Comparison of ENCODE assay signal across 10 cellular contexts in genomic region chr13:42478531-42479156, GRCh38.
DNase-seq lines count a peak whose midpoint lies in the region; ATAC-seq, FAIRE-seq and TF ChIP-seq lines count a peak whose summit lies in the region.
"Had no signal": no experiment of that assay in that cellular context is flagged by ENCODE, and none has a peak within 500 bp of the region (broad histone marks: within the 10 kb centered on the region; RNA-seq: fewer than 3 reads in every experiment).

No MANE protein-coding gene starts in this region.

- no peak overlapping the region for H3K4me3 ChIP-seq in CD8-positive, alpha-beta T cell (ENCODE audit: low read depth, low read length)
- H3K4me3 ChIP-seq in keratinocyte (ENCODE audit: control insufficient read depth in 2 of 3, extremely low read depth in 1 of 3, insufficient read depth in 2 of 3, low read depth in 1 of 3, low read length in 3 of 3) (no peak overlapping the region), heart right ventricle (no peak overlapping the region)
- H3K4me3 ChIP-seq: SJCRH30 had no signal

- no peak overlapping the region for H2AFZ ChIP-seq in keratinocyte (ENCODE audit: control insufficient read depth, low read length)

- no peak overlapping the region for H3K4me3 Mint-ChIP-seq in CD8-positive, alpha-beta T cell
- H3K4me3 Mint-ChIP-seq: brain had no signal

- H3K79me2 ChIP-seq in keratinocyte (ENCODE audit: control insufficient read depth, insufficient read depth, low read length) = no peaks in the 10 kb centered on the region

- no peaks in the 10 kb centered on the region for H3K36me3 ChIP-seq in CD8-positive, alpha-beta T cell (ENCODE audit: insufficient read depth, low read length)
- H3K36me3 ChIP-seq in keratinocyte (ENCODE audit: control insufficient read depth in 2 of 2, extremely low read depth in 1 of 2, insufficient read depth in 2 of 2, low read length in 2 of 2) (no peaks in the 10 kb centered on the region), heart right ventricle (no peaks in the 10 kb centered on the region)
- H3K36me3 ChIP-seq: SJCRH30 had no signal

- peaks cover 4% of the 10 kb centered on the region for H3K9me3 Mint-ChIP-seq in CD8-positive, alpha-beta T cell

- no peaks in the 10 kb centered on the region for H3K27me3 ChIP-seq in CD8-positive, alpha-beta T cell (ENCODE audit: insufficient read depth, low read length)
- no peaks in the 10 kb centered on the region for H3K27me3 ChIP-seq in keratinocyte (ENCODE audit: control insufficient read depth, extremely low read depth, insufficient read depth, low read length)
- no peaks in the 10 kb centered on the region for H3K27me3 ChIP-seq in heart right ventricle
- H3K27me3 ChIP-seq: SJCRH30 had no signal

- no peak for DNase-seq in CD8-positive, alpha-beta T cell
- DNase-seq in HEK293T (ENCODE audit: extremely low spot score) (peak; percentile 15), UCSD-AML1 (lab: John Stamatoyannopoulos, UW; ENCODE audit: unreplicated experiment) (peak; percentile 30), keratinocyte (ENCODE audit: low read depth, low spot score) (no peak), heart right ventricle (no peak), cardiac septum (ENCODE audit: low spot score) (no peak), NCI-H187 treated with DMSO at 0.1 percent for 48 hours (lab: John Stamatoyannopoulos, UW) (no peak)

- no peaks in the 10 kb centered on the region for H4K20me1 ChIP-seq in keratinocyte (ENCODE audit: control insufficient read depth, extremely low read depth, insufficient read depth, low read length)

- no peak for ATAC-seq in CD8-positive, alpha-beta T cell
- ATAC-seq in GM18861 (IDR thresholded peaks at IDR 0.05; ENCODE audit: unreplicated experiment) = no peak
- no peak for ATAC-seq in heart right ventricle

- H3K9ac ChIP-seq in keratinocyte (ENCODE audit: control insufficient read depth, extremely low read depth, insufficient read depth, low read length) = no peak overlapping the region

- TF ChIP-seq CTCF in CD8-positive, alpha-beta T cell (IDR thresholded peaks at IDR 0.05) = peak; percentile 15
- TF ChIP-seq CTCF in keratinocyte (optimal IDR thresholded peaks at IDR 0.05 in 1 of 3, IDR thresholded peaks at IDR 0.05 in 1 of 3, conservative IDR thresholded peaks at IDR 0.05 in 1 of 3; ENCODE audit: extremely low read depth in 1 of 3, insufficient read depth in 2 of 3, low read length in 3 of 3) (peak; percentile 42 to 57 (median 55)), heart right ventricle (IDR thresholded peaks at IDR 0.05) (peak in 3 of 9 donors; percentile 15 to 30 (median 16))

- intact Hi-C loops in CD8-positive, alpha-beta T cell (cut with DNase I, micrococcal nuclease) = loop anchor here (1.0 to 5.0 kb wide), 4 partner anchors 124 to 144 kb away; no protein-coding TSS in a partner anchor
- intact Hi-C loops in heart right ventricle (cut with DNase I) (no loop called here), cardiac septum (cut with DNase I) (no loop called here)

- POLR2A ChIA-PET in CD8-positive, alpha-beta T cell (lab: Charles Lee) = interaction anchor here (1.0 kb wide), 1 partner anchor 121 kb away, joined by 3 read pairs; no protein-coding TSS in a partner anchor
- POLR2A ChIA-PET in HEK293T (lab: Yijun Ruan, JAX) = no interaction called here

- H3K36me3 Mint-ChIP-seq in CD8-positive, alpha-beta T cell = no peaks in the 10 kb centered on the region
- H3K36me3 Mint-ChIP-seq: brain had no signal

- no peak overlapping the region for H3K27ac Mint-ChIP-seq in CD8-positive, alpha-beta T cell
- H3K27ac Mint-ChIP-seq: brain had no signal

- no peak overlapping the region for H3K4me2 ChIP-seq in keratinocyte (ENCODE audit: control insufficient read depth, extremely low read depth, insufficient read depth, low read depth, low read length)

- H3K27me3 Mint-ChIP-seq in CD8-positive, alpha-beta T cell (ENCODE audit: low read depth) = no peaks in the 10 kb centered on the region
- H3K27me3 Mint-ChIP-seq: brain had no signal

- 74 to 77% methylated on average over 3 of the region's 3 CpGs for whole genome bisulfite sequencing in heart right ventricle, 2 donors

- no peaks in the 10 kb centered on the region for H3K9me3 ChIP-seq in CD8-positive, alpha-beta T cell (ENCODE audit: low read length)
- H3K9me3 ChIP-seq in keratinocyte (ENCODE audit: control insufficient read depth, low read depth, low read length) (no peaks in the 10 kb centered on the region), heart right ventricle (no peaks in the 10 kb centered on the region)
- H3K9me3 ChIP-seq: SJCRH30 had no signal

- no peaks in the 10 kb centered on the region for H3K9me1 ChIP-seq in keratinocyte (ENCODE audit: control insufficient read depth, extremely low read depth, insufficient read depth, low read length)

- no peaks in the 10 kb centered on the region for H3K4me1 Mint-ChIP-seq in CD8-positive, alpha-beta T cell (ENCODE audit: low read depth)
- H3K4me1 Mint-ChIP-seq: brain had no signal

- H3K4me1 ChIP-seq in CD8-positive, alpha-beta T cell (ENCODE audit: insufficient read depth, low read length) = no peaks in the 10 kb centered on the region
- H3K4me1 ChIP-seq in keratinocyte (ENCODE audit: control insufficient read depth, extremely low read depth, insufficient read depth, low read length) (no peaks in the 10 kb centered on the region), heart right ventricle (peaks cover 0 to 2% (median 0%) of the 10 kb centered on the region in 9 donors)
- H3K4me1 ChIP-seq: SJCRH30 had no signal

- dilution Hi-C loops in keratinocyte (cut with MboI; ENCODE audit: extremely low pct_ligation_motif_present, low sequenced_read_pairs) = no loop called here

- CTCF ChIA-PET in CD8-positive, alpha-beta T cell (lab: Charles Lee) = interaction anchor here (0.7 to 2.0 kb wide), 7 partner anchors 82 to 148 kb away, joined by 3 to 11 read pairs (median 3); no protein-coding TSS in a partner anchor
- CTCF ChIA-PET in HEK293T (lab: Yijun Ruan, JAX) = interaction anchor here (1.0 kb wide), 1 partner anchor 144 kb away, joined by 3 read pairs; no protein-coding TSS in a partner anchor

- no peak overlapping the region for H3K27ac ChIP-seq in CD8-positive, alpha-beta T cell (ENCODE audit: low read depth, low read length)
- H3K27ac ChIP-seq in keratinocyte (ENCODE audit: control insufficient read depth, insufficient read depth, low read length) (no peak overlapping the region), heart right ventricle (no peak overlapping the region)
- H3K27ac ChIP-seq: SJCRH30 had no signal

- FAIRE-seq in keratinocyte (lab: Jason Lieb, UNC) = peak; percentile 71

TF ChIP-seq in HEK293T, 16 proteins besides CTCF, POLR2A, EP300 and RAD21:
- TF ChIP-seq HDGF (IDR thresholded peaks at IDR 0.05; ENCODE audit: borderline replicate concordance) (no peak), SUZ12 (IDR thresholded peaks at IDR 0.05) (no peak), FOXM1 (IDR thresholded peaks at IDR 0.05; ENCODE audit: borderline replicate concordance) (no peak), FOXK2 (IDR thresholded peaks at IDR 0.05) (no peak), ZNF384 (IDR thresholded peaks at IDR 0.05) (no peak), PKNOX1 (IDR thresholded peaks at IDR 0.05) (no peak), L3MBTL2 (conservative IDR thresholded peaks at IDR 0.05) (no peak), LEF1 (IDR thresholded peaks at IDR 0.05; ENCODE audit: borderline replicate concordance) (no peak), ARNT (IDR thresholded peaks at IDR 0.05) (no peak), CTBP1 (IDR thresholded peaks at IDR 0.05; ENCODE audit: borderline replicate concordance) (no peak), FOXA1 (IDR thresholded peaks at IDR 0.05) (no peak), TARDBP (IDR thresholded peaks at IDR 0.05) (no peak)
TF ChIP-seq in HEK293T: peak in this region for 0.

Comparison
In these comparisons a context has a peak if more than half of its experiments do, and no peak if none do; other contexts are left out.
1. DNase-seq: peak in HEK293T (single experiment) and UCSD-AML1 (single experiment); none in CD8-positive, alpha-beta T cell (0 of 7), keratinocyte (single experiment), heart right ventricle (0 of 2), cardiac septum (single experiment) and NCI-H187 treated with DMSO at 0.1 percent for 48 hours (single experiment).
2. intact Hi-C loops: an anchor here in CD8-positive, alpha-beta T cell (1.0 to 5.0 kb wide); none called in heart right ventricle and cardiac septum.